23 cellular contexts compared by ENCODE assay signal in the genomic region with DNA sequence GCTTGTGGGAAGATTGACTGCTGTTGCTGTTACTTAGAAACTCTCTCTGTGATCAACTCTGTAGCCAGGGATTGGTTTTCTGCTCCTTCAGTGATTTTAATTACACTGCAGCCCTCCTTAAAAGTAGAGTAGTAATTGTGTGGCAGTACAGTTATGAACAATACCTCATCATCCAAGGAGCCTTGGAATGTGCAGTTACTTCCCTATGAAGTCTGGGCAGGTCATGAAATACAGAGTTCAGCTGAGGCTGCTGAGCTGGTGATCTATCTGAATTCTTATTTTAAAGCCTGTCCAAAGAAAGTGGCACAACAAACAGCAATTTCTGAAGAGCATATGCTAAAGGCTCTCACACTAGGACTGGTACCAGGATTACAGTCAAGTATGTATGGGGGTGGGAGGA. TPM values are rescaled to one million over a fixed set of nuclear protein-coding genes. Genes with fewer than 3 reads are reported as not detected.
DNase-seq lines count a peak whose midpoint lies in the region; ATAC-seq and TF ChIP-seq lines count a peak whose summit lies in the region.
"Had no signal": no experiment of that assay in that cellular context is flagged by ENCODE, and none has a peak within 500 bp of the region (broad histone marks: within the 10 kb centered on the region; RNA-seq: fewer than 3 reads in every experiment).

No MANE protein-coding gene starts in this region.

- no peak overlapping the region for H3K18ac ChIP-seq in mesenchymal stem cell (ENCODE audit: low read depth in 1 of 2, low read length in 2 of 2)

- no peak overlapping the region for H2BK120ac ChIP-seq in mesenchymal stem cell (ENCODE audit: low read depth, low read length)

- peak overlapping the region; percentile 15 for H2BK5ac ChIP-seq in mesenchymal stem cell (ENCODE audit: low read depth, low read length, poor library complexity, severe bottlenecking)

- no peak overlapping the region for H2BK15ac ChIP-seq in mesenchymal stem cell (ENCODE audit: low read depth, poor library complexity, severe bottlenecking)

- H3K9me3 Mint-ChIP-seq in brain: no peaks in the 10 kb centered on the region
- H3K9me3 Mint-ChIP-seq in naive thymus-derived CD8-positive, alpha-beta T cell: no peaks in the 10 kb centered on the region
- H3K9me3 Mint-ChIP-seq: H9 had no signal

- no peaks in the 10 kb centered on the region for H3K79me2 ChIP-seq in GM23248 (ENCODE audit: insufficient read depth)

- H4K91ac ChIP-seq in mesenchymal stem cell (ENCODE audit: low read length): no peak overlapping the region

- DNase-seq in AG04449 (ENCODE audit: low read depth, low spot score) (peak; percentile 12), GM23248 (peak; percentile 24), mesenchymal stem cell (no peak), left ventricle myocardium superior (no peak), NOMO-1 treated with dmso at 0.1 percent for 144 hours (lab: John Stamatoyannopoulos, UW; ENCODE audit: unreplicated experiment) (no peak)
- no peak for DNase-seq in naive thymus-derived CD8-positive, alpha-beta T cell
- DNase-seq: ACHN, DMS53, H9, NCI-H1092 treated with DMSO at 0.1 percent for 48 hours, NCI-H1436 treated with DMSO at 0.1 percent for 48 hours, NCI-H2081, NCI-H2171, NCI-H345, NCI-H524 treated with DMSO at 0.1 percent for 48 hours, NCI-H82 had no signal

- H3K23ac ChIP-seq in mesenchymal stem cell (ENCODE audit: low read length in 2 of 2): no peak overlapping the region

- no peak overlapping the region for H3K4me3 Mint-ChIP-seq in brain
- H3K4me3 Mint-ChIP-seq in naive thymus-derived CD8-positive, alpha-beta T cell: no peak overlapping the region
- H3K4me3 Mint-ChIP-seq: H9 had no signal

- H3K4me3 ChIP-seq in AG04449 (ENCODE audit: low read depth, low read length) (no peak overlapping the region), GM23248 (no peak overlapping the region), mesenchymal stem cell (ENCODE audit: insufficient read depth in 1 of 2, low read depth in 1 of 2, low read length in 2 of 2) (no peak overlapping the region)
- H3K4me3 ChIP-seq: GM12878, K562, SJSA1 had no signal

- CTCF ChIA-PET in AG04449 (lab: Yijun Ruan, JAX): interaction anchor here (1.2 to 1.6 kb wide), 4 partner anchors 10 to 490 kb away, joined by 3 to 5 read pairs (median 4); no protein-coding TSS in a partner anchor

- H2AFZ ChIP-seq in GM23248: no peak overlapping the region
- no peak overlapping the region for H2AFZ ChIP-seq in mesenchymal stem cell (ENCODE audit: low read depth, low read length)

- H3K4me1 Mint-ChIP-seq in brain: peaks cover 20% of the 10 kb centered on the region
- no peaks in the 10 kb centered on the region for H3K4me1 Mint-ChIP-seq in naive thymus-derived CD8-positive, alpha-beta T cell

- peak overlapping the region; percentile 17 for H3K4me2 ChIP-seq in GM23248 (ENCODE audit: unreplicated experiment)
- H3K4me2 ChIP-seq in mesenchymal stem cell (ENCODE audit: low read length, poor library complexity, severe bottlenecking): no peak overlapping the region

- H2BK12ac ChIP-seq in mesenchymal stem cell (ENCODE audit: low read length in 2 of 2): no peak overlapping the region

- H3K27ac ChIP-seq in GM23248: 0 out of 2 replicates have a peak overlapping the region, but pooled peaks have one; percentile 11
- H3K27ac ChIP-seq in mesenchymal stem cell (ENCODE audit: low read length, poor library complexity, severe bottlenecking): peak overlapping the region; percentile 76
- H3K27ac ChIP-seq: 22Rv1, C4-2B, SJSA1 had no signal

- ATAC-seq in left ventricle myocardium superior (no peak), GM18517 (IDR thresholded peaks at IDR 0.05; ENCODE audit: unreplicated experiment) (no peak)
- no peak for ATAC-seq in naive thymus-derived CD8-positive, alpha-beta T cell
- ATAC-seq: GM12878, K562 had no signal

- H3K14ac ChIP-seq in mesenchymal stem cell (ENCODE audit: low read length in 2 of 2): no peak overlapping the region

- H3K27me3 ChIP-seq in GM23248 (replicated peaks; ENCODE audit: insufficient read depth) (no peaks in the 10 kb centered on the region), mesenchymal stem cell (ENCODE audit: control insufficient read depth in 1 of 2, insufficient read depth in 1 of 2, low read length in 2 of 2) (no peaks in the 10 kb centered on the region)
- H3K27me3 ChIP-seq: SJSA1 had no signal

- H3K4me1 ChIP-seq in GM23248 (ENCODE audit: insufficient read depth) (peaks cover 31% of the 10 kb centered on the region), mesenchymal stem cell (ENCODE audit: control insufficient read depth, insufficient read depth, low read depth, low read length) (peaks cover 8% of the 10 kb centered on the region)
- H3K4me1 ChIP-seq: SJSA1 had no signal

- peaks cover 4% of the 10 kb centered on the region for H3K27me3 Mint-ChIP-seq in brain
- H3K27me3 Mint-ChIP-seq in naive thymus-derived CD8-positive, alpha-beta T cell: peaks cover 13 to 48% (median 30%) of the 10 kb centered on the region in 5 donors

- no peak overlapping the region for H4K8ac ChIP-seq in mesenchymal stem cell (ENCODE audit: low read length)

- H3K4ac ChIP-seq in mesenchymal stem cell (ENCODE audit: low read depth in 1 of 2, low read length in 2 of 2): no peak overlapping the region

- H3K9me2 ChIP-seq in GM23248 (ENCODE audit: insufficient read depth): no peaks in the 10 kb centered on the region

- no peaks in the 10 kb centered on the region for H4K20me1 ChIP-seq in GM23248 (ENCODE audit: insufficient read depth)

- H2AK5ac ChIP-seq in mesenchymal stem cell (ENCODE audit: low read length, severe bottlenecking): no peak overlapping the region

- POLR2A ChIA-PET in AG04449 (lab: Yijun Ruan, JAX): no interaction called here
- POLR2A ChIA-PET in naive thymus-derived CD8-positive, alpha-beta T cell (lab: Charles Lee): no interaction called here

- H3K9me3 ChIP-seq in GM23248 (ENCODE audit: low read depth) (no peaks in the 10 kb centered on the region), mesenchymal stem cell (ENCODE audit: control insufficient read depth, low read length) (no peaks in the 10 kb centered on the region)
- H3K9me3 ChIP-seq: SJSA1 had no signal

- no peak for TF ChIP-seq CTCF in AG04449 (IDR thresholded peaks at IDR 0.05; ENCODE audit: insufficient read depth, low read length, missing control alignments)
- TF ChIP-seq CTCF in brain (conservative IDR thresholded peaks at IDR 0.05): no peak

- H3F3A ChIP-seq in GM23248 (ENCODE audit: insufficient read depth): peaks cover 25% of the 10 kb centered on the region

- H3K9ac ChIP-seq in GM23248 (no peak overlapping the region), mesenchymal stem cell (ENCODE audit: low read length) (no peak overlapping the region)

- intact Hi-C loops in left ventricle myocardium superior (cut with micrococcal nuclease): no loop called here

- peak overlapping the region in 3 of 5 experiments; percentile 9 to 64 (median 44) for H3K27ac Mint-ChIP-seq in brain
- H3K27ac Mint-ChIP-seq in naive thymus-derived CD8-positive, alpha-beta T cell: no peak overlapping the region
- H3K27ac Mint-ChIP-seq: H9 had no signal

- H3K36me3 Mint-ChIP-seq in brain: no peaks in the 10 kb centered on the region
- no peaks in the 10 kb centered on the region for H3K36me3 Mint-ChIP-seq in naive thymus-derived CD8-positive, alpha-beta T cell

- no peaks in the 10 kb centered on the region for H3K79me1 ChIP-seq in mesenchymal stem cell (replicated peaks; ENCODE audit: low read length, poor library complexity, severe bottlenecking)

- H3K36me3 ChIP-seq in GM23248 (ENCODE audit: low read depth) (no peaks in the 10 kb centered on the region), mesenchymal stem cell (ENCODE audit: control insufficient read depth in 1 of 2, insufficient read depth in 2 of 2, low read depth in 1 of 2, low read length in 2 of 2) (no peaks in the 10 kb centered on the region)
- H3K36me3 ChIP-seq: SJSA1 had no signal

- in situ Hi-C loops in GM23248 (cut with MboI): loop anchor here (25.0 kb wide), 1 partner anchor 472 kb away; no protein-coding TSS in a partner anchor

RNA-seq across cellular contexts. Expression of gene MRPL3, which starts 37.4 kb away (rescaled TPM):
- 115 and 128 TPM in 2 replicates for total RNA-seq in GM23248 (2014; rRNA removed; shearing (Covaris generic))
- polyA plus RNA-seq in GM23248 (2016; fragmentation: Nextera tagmentation; extraction: Ambion mirVana) (120 and 122 TPM in 2 replicates), brain (ENCODE audit: insufficient read depth, low read depth, low replicate concordance) (67.0 TPM)
- 75.7 TPM for polyA plus RNA-seq in mesenchymal stem cell (2013, experiment 1 of 2)
- polyA plus RNA-seq in mesenchymal stem cell (2013, experiment 2 of 2): 77.5 TPM
- 58.8 TPM for total RNA-seq in left ventricle myocardium superior
- total RNA-seq in naive thymus-derived CD8-positive, alpha-beta T cell: 10 to 100 TPM; 59.8 to 60.5 TPM
- 10 to 100 TPM; 76.3 to 87.7 (median 86.0) TPM for polyA plus RNA-seq in naive thymus-derived CD8-positive, alpha-beta T cell

Comparison
In these comparisons a context has a peak if more than half of its experiments do, and no peak if none do; other contexts are left out.
1. DNase-seq: peak in AG04449 (single experiment) and GM23248 (single experiment); none in mesenchymal stem cell (single experiment), left ventricle myocardium superior (single experiment), naive thymus-derived CD8-positive, alpha-beta T cell (0 of 10) and NOMO-1 treated with dmso at 0.1 percent for 144 hours (single experiment).
2. H3K27ac Mint-ChIP-seq: peak in brain (3 of 5); none in naive thymus-derived CD8-positive, alpha-beta T cell (0 of 10).